9 cellular contexts compared by ENCODE assay signal in the genomic region with DNA sequence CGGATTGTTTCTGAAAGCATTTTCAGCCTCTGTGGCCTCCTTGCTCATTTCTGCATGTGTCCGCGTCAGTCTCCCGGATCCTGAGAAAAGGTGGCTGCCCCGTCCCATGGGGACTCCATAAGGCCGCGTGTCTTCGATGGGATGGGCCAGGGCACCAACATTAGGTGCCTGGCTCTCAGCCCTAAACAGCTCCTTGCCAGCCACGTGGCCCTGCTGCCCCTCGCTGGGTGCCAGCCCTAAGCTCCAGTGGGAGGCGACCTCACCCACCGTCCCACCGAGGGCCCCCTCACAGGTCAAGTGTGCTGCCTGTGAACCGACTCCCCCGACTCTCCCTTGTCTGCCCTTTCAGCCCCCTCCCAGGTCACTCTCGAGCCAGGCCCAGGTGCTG. TPM values are rescaled to one million over a fixed set of nuclear protein-coding genes. Genes with fewer than 3 reads are reported as not detected.
DNase-seq lines count a peak whose midpoint lies in the region; ATAC-seq, FAIRE-seq and TF ChIP-seq lines count a peak whose summit lies in the region.
"Had no signal": no experiment of that assay in that cellular context is flagged by ENCODE, and none has a peak within 500 bp of the region (broad histone marks: within the 10 kb centered on the region; RNA-seq: fewer than 3 reads in every experiment).

No MANE protein-coding gene starts in this region.

- H3K27me3 ChIP-seq in A673 (replicated peaks; ENCODE audit: insufficient read depth, low read depth, low read length, poor library complexity): no peaks in the 10 kb centered on the region

- intact Hi-C loops in A673 (cut with micrococcal nuclease; ENCODE audit: unreplicated experiment): no loop called here
- intact Hi-C loops in kidney (cut with DNase I): no loop called here

- ATAC-seq in activated naive CD8-positive, alpha-beta T cell treated with anti-CD3 and anti-CD28 coated beads, Interleukin-2, amount 10 ng/mL, durations not matched to agents 7 days and 5 days (ENCODE audit: low read depth): no peak
- no peak for ATAC-seq in HG03097 (IDR thresholded peaks at IDR 0.05; ENCODE audit: low FRiP score, unreplicated experiment)

- H3K27ac Mint-ChIP-seq in HFFc6: peak overlapping the region; percentile 83
- peak overlapping the region; percentile 85 for H3K27ac Mint-ChIP-seq in activated naive CD8-positive, alpha-beta T cell treated with anti-CD3 and anti-CD28 coated beads, Interleukin-2, amount 10 ng/mL, durations not matched to agents 7 days and 5 days

- H3K9me3 ChIP-seq in A673 (ENCODE audit: low read depth, low read length, poor library complexity, severe bottlenecking): no peaks in the 10 kb centered on the region
- H3K9me3 ChIP-seq in kidney (ENCODE audit: control insufficient read depth in 1 of 2, low read length in 2 of 2): no peaks in the 10 kb centered on the region

- BruUV-seq in A673 (replicated peaks; lab: Mats Ljungman, UMichigan): TSS peak; percentile 26

- DNase-seq in A673 (ENCODE audit: low spot score) (no peak), HFFc6 (no peak), kidney (no peak), foreskin melanocyte (no peak), D721Med (ENCODE audit: insufficient read length, low spot score) (no peak)
- DNase-seq in activated naive CD8-positive, alpha-beta T cell treated with anti-CD3 and anti-CD28 coated beads, Interleukin-2, amount 10 ng/mL, durations not matched to agents 7 days and 5 days: no peak

- no peaks in the 10 kb centered on the region; the same call in 1 of the 2 replicates for H3K9me3 Mint-ChIP-seq in HFFc6
- H3K9me3 Mint-ChIP-seq in activated naive CD8-positive, alpha-beta T cell treated with anti-CD3 and anti-CD28 coated beads, Interleukin-2, amount 10 ng/mL, durations not matched to agents 7 days and 5 days: no peaks in the 10 kb centered on the region

- no peak for TF ChIP-seq CTCF in A673 (conservative IDR thresholded peaks at IDR 0.05; ENCODE audit: low read depth, low read length)
- no peak for TF ChIP-seq CTCF in HFFc6 (IDR thresholded peaks at IDR 0.05)
- no peak for TF ChIP-seq CTCF in kidney (IDR thresholded peaks at IDR 0.05; ENCODE audit: borderline replicate concordance, extremely low read depth, insufficient read depth)
- TF ChIP-seq CTCF in D721Med (IDR thresholded peaks at IDR 0.05; ENCODE audit: insufficient read depth, missing control alignments): no peak

- POLR2A ChIA-PET in A673 (lab: Charles Lee; ENCODE audit: low non-redundant PET): no interaction called here
- POLR2A ChIA-PET in activated naive CD8-positive, alpha-beta T cell treated with anti-CD3 and anti-CD28 coated beads, Interleukin-2, amount 10 ng/mL, durations not matched to agents 7 days and 5 days (lab: Charles Lee): interaction anchor here (1.0 to 3.6 kb wide), 5 partner anchors 10 to 102 kb away, joined by 3 to 19 read pairs (median 4); partner anchors contain the start of gene HNRNPAB

- H3K27ac ChIP-seq in A673 (ENCODE audit: low read depth, low read length, poor library complexity, severe bottlenecking) (peak overlapping the region; percentile 95), kidney (ENCODE audit: low read depth in 2 of 2, low read length in 2 of 2) (peak overlapping the region; percentile 91 to 96), temporal lobe (ENCODE audit: low read depth, low read length) (peak overlapping the region; percentile 95)

- peaks cover 43% of the 10 kb centered on the region for H3K36me3 Mint-ChIP-seq in HFFc6 (ENCODE audit: low read depth)
- peaks cover 39% of the 10 kb centered on the region for H3K36me3 Mint-ChIP-seq in activated naive CD8-positive, alpha-beta T cell treated with anti-CD3 and anti-CD28 coated beads, Interleukin-2, amount 10 ng/mL, durations not matched to agents 7 days and 5 days

- H3K4me3 ChIP-seq in A673 (ENCODE audit: low read depth, low read length, poor library complexity, severe bottlenecking): peak overlapping the region; percentile 92
- H3K4me3 ChIP-seq in kidney (ENCODE audit: low read length in 2 of 2): peak overlapping the region; percentile 79 to 82

- peaks cover 39% of the 10 kb centered on the region for H3K4me1 Mint-ChIP-seq in HFFc6 (ENCODE audit: low read depth)
- peaks cover 60% of the 10 kb centered on the region for H3K4me1 Mint-ChIP-seq in activated naive CD8-positive, alpha-beta T cell treated with anti-CD3 and anti-CD28 coated beads, Interleukin-2, amount 10 ng/mL, durations not matched to agents 7 days and 5 days

- FAIRE-seq in kidney (lab: Jason Lieb, UNC): no peak
- FAIRE-seq in D721Med (lab: Jason Lieb, UNC): no peak
- FAIRE-seq: islet of Langerhans had no signal

- peaks cover 9% of the 10 kb centered on the region for H3K36me3 ChIP-seq in A673 (ENCODE audit: insufficient read depth, low read length, poor library complexity, severe bottlenecking)
- H3K36me3 ChIP-seq in kidney (ENCODE audit: control insufficient read depth in 1 of 2, insufficient read depth in 2 of 2, low read length in 2 of 2): peaks cover 11 to 28% of the 10 kb centered on the region in 2 donors

- peaks cover 5% of the 10 kb centered on the region for H3K27me3 Mint-ChIP-seq in HFFc6 (ENCODE audit: insufficient read depth)
- no peaks in the 10 kb centered on the region for H3K27me3 Mint-ChIP-seq in activated naive CD8-positive, alpha-beta T cell treated with anti-CD3 and anti-CD28 coated beads, Interleukin-2, amount 10 ng/mL, durations not matched to agents 7 days and 5 days

- peak overlapping the region; percentile 66 to 87 for H3K9ac ChIP-seq in kidney (ENCODE audit: low read length in 2 of 2)

- CTCF ChIA-PET in A673 (lab: Charles Lee): no interaction called here

- H3K4me1 ChIP-seq in A673 (ENCODE audit: insufficient read depth, low read length, poor library complexity, severe bottlenecking) (peaks cover 7% of the 10 kb centered on the region), kidney (ENCODE audit: control insufficient read depth in 1 of 2, insufficient read depth in 1 of 2, low read depth in 1 of 2, low read length in 2 of 2) (peaks cover 18 to 29% of the 10 kb centered on the region in 2 donors)

- H3K4me3 Mint-ChIP-seq in HFFc6: peak overlapping the region; percentile 89
- H3K4me3 Mint-ChIP-seq in activated naive CD8-positive, alpha-beta T cell treated with anti-CD3 and anti-CD28 coated beads, Interleukin-2, amount 10 ng/mL, durations not matched to agents 7 days and 5 days: peak overlapping the region; percentile 91

RNA-seq across cellular contexts. Expression of gene PHYKPL, which starts 0.9 kb away (rescaled TPM):
- 43.9 and 49.0 TPM in 2 replicates for total RNA-seq in A673 (2021)
- 10 to 100 TPM; 18.7 to 25.6 (median 23.9) TPM for total RNA-seq in HFFc6 (2021; fragmentation: NEBNext Ultra II Directional; extraction: Animal tissue kit (Norgen Biotek cat#: 25700))
- 100 to 1,000 TPM; 158 to 165 TPM for total RNA-seq in activated naive CD8-positive, alpha-beta T cell treated with anti-CD3 and anti-CD28 coated beads, Interleukin-2, amount 10 ng/mL, durations not matched to agents 7 days and 5 days
- total RNA-seq in kidney: 116 TPM
- 35.3 TPM for polyA plus RNA-seq in kidney (ENCODE audit: insufficient read depth, low read depth, low replicate concordance)
- total RNA-seq in temporal lobe: 10.8 TPM

RNA-seq across cellular contexts. Expression of gene HNRNPAB, which starts 27.4 kb away (rescaled TPM):
- total RNA-seq in A673 (2021) (369 and 408 TPM in 2 replicates), kidney (130 TPM), temporal lobe (44.0 TPM)
- 100 to 1,000 TPM; 153 to 218 (median 197) TPM for total RNA-seq in HFFc6 (2021; fragmentation: NEBNext Ultra II Directional; extraction: Animal tissue kit (Norgen Biotek cat#: 25700))
- total RNA-seq in activated naive CD8-positive, alpha-beta T cell treated with anti-CD3 and anti-CD28 coated beads, Interleukin-2, amount 10 ng/mL, durations not matched to agents 7 days and 5 days: 100 to 1,000 TPM; 183 to 198 TPM
- polyA plus RNA-seq in kidney (ENCODE audit: insufficient read depth, low read depth, low replicate concordance): 81.8 TPM

RNA-seq across cellular contexts. Expression of gene GMCL2, which starts 44.6 kb away (rescaled TPM):
- not detected in 2 replicates for total RNA-seq in A673 (2021)
- not detected for total RNA-seq in HFFc6 (2021; fragmentation: NEBNext Ultra II Directional; extraction: Animal tissue kit (Norgen Biotek cat#: 25700))
- total RNA-seq in activated naive CD8-positive, alpha-beta T cell treated with anti-CD3 and anti-CD28 coated beads, Interleukin-2, amount 10 ng/mL, durations not matched to agents 7 days and 5 days: not detected
- total RNA-seq in kidney: not detected
- polyA plus RNA-seq in kidney (ENCODE audit: insufficient read depth, low read depth, low replicate concordance): not detected
- not detected for total RNA-seq in temporal lobe
